Comparison of ENCODE assay signal across 8 cellular contexts in the genomic region with DNA sequence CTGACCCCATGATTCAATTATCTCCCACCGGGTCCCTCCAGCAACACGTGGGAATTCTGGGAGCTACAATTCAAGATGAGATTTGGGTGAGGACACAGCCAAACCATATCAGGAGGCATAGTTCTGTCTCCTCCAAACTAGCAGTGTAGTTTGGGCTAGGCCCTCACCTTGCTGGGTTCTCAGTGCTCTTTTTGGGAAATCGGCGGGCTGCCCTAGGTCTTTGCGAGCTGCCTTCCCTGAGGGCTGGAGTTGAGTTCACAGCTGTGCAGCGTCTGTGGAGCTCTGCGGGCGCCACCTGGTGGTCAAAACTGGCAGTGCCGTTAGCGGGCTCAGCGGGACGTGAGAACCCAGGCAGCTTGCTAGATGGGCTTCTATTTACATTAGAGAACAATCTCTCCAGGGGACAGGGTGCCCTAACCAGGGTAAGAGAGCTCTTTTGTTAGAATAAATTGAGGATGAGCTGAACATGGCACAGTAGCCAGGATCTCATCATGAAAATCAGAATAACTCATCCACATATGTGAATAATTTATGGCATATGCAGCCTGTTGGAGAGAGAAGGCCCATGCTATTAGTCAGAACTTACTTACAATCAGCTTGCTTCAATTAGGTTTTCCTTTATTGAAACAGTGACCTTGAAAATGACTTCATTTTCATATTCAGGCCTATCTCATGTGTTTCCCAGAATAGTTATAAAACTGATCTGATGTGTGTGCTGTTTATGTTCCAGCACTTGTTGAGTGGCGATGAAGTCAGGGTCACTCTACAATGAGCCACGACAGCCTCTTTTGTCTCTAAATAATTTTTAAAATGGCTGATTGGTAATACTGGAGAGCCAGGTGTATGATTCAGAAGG. TPM values are rescaled to one million over a fixed set of nuclear protein-coding genes. Genes with fewer than 3 reads are reported as not detected.
DNase-seq lines count a peak whose midpoint lies in the region; TF ChIP-seq lines count a peak whose summit lies in the region.

No MANE protein-coding gene starts in this region.

- H4K20me1 ChIP-seq in H9 (ENCODE audit: control insufficient read depth, insufficient read depth, insufficient read length): peaks cover 3% of the 10 kb centered on the region

- no peak overlapping the region for H2BK15ac ChIP-seq in H9 (ENCODE audit: low read depth, low read length)

- H3K4me1 Mint-ChIP-seq in H9: peaks cover 3 to 6% of the 10 kb centered on the region in 2 experiments
- H3K4me1 Mint-ChIP-seq in activated T-helper 2 cell treated with anti-CD3 and anti-CD28 coated beads, Interferon-gamma antibody, Interleukin-2, Interleukin-4, amounts not matched to agents 10 μg/mL and 5 μg/mL and 100 μg/mL, durations not matched to agents 14 hours and 24 hours and 36 hours (ENCODE audit: low read depth): peaks cover 11% of the 10 kb centered on the region
- peaks cover 7% of the 10 kb centered on the region for H3K4me1 Mint-ChIP-seq in osteocyte (ENCODE audit: unreplicated experiment)

- H2BK20ac ChIP-seq in H9 (ENCODE audit: low read depth, low read length, poor library complexity, severe bottlenecking): no peak overlapping the region

- no peak overlapping the region for H2AK5ac ChIP-seq in H9 (ENCODE audit: insufficient read length, low read length)

- no peak overlapping the region for H2AFZ ChIP-seq in H9 (ENCODE audit: low read length)

- no peak for TF ChIP-seq POLR2A in thyroid gland (IDR thresholded peaks at IDR 0.05)

- peak; percentile 61 for DNase-seq in GM04504 (ENCODE audit: low read depth)
- peak; percentile 92 for DNase-seq in H9
- peak; percentile 33 for DNase-seq in LNCaP clone FGC (ENCODE audit: low read depth)
- DNase-seq in RWPE1 (ENCODE audit: low spot score): peak; percentile 86
- DNase-seq in activated T-helper 2 cell treated with anti-CD3 and anti-CD28 coated beads, Interferon-gamma antibody, Interleukin-2, Interleukin-4, amounts not matched to agents 10 μg/mL and 5 μg/mL and 100 μg/mL, durations not matched to agents 14 hours and 24 hours and 36 hours (ENCODE audit: low spot score): peak; percentile 75
- peak; percentile 64 for DNase-seq in foreskin melanocyte
- peak; percentile 95 for DNase-seq in osteocyte (ENCODE audit: extremely low spot score, unreplicated experiment)
- DNase-seq in thyroid gland: peak; percentile 78 to 83

- no peak overlapping the region for H3K14ac ChIP-seq in H9 (ENCODE audit: insufficient read depth, low read length)

- no peak overlapping the region for H3T11ph ChIP-seq in H9 (ENCODE audit: low read length)

- H3K4me1 ChIP-seq in H9 (ENCODE audit: insufficient read depth, low read length): no peaks in the 10 kb centered on the region
- H3K4me1 ChIP-seq in thyroid gland: peaks cover 4% of the 10 kb centered on the region in 2 donors

- no peak overlapping the region for H3K4me2 ChIP-seq in H9 (ENCODE audit: insufficient read depth, insufficient read length, low read length)

- no peak overlapping the region for H3K4ac ChIP-seq in H9 (ENCODE audit: low read depth, low read length)

- H3K27ac Mint-ChIP-seq in H9 (no peak overlapping the region), osteocyte (ENCODE audit: unreplicated experiment) (no peak overlapping the region)
- H3K27ac Mint-ChIP-seq in activated T-helper 2 cell treated with anti-CD3 and anti-CD28 coated beads, Interferon-gamma antibody, Interleukin-2, Interleukin-4, amounts not matched to agents 10 μg/mL and 5 μg/mL and 100 μg/mL, durations not matched to agents 14 hours and 24 hours and 36 hours: no peak overlapping the region

- H2BK12ac ChIP-seq in H9 (ENCODE audit: insufficient read length, low read depth, low read length): no peak overlapping the region

- intact Hi-C loops in activated T-helper 2 cell treated with anti-CD3 and anti-CD28 coated beads, Interferon-gamma antibody, Interleukin-2, Interleukin-4, amounts not matched to agents 10 μg/mL and 5 μg/mL and 100 μg/mL, durations not matched to agents 14 hours and 24 hours and 36 hours (cut with micrococcal nuclease): loop anchor here (1.0 kb wide), 2 partner anchors 97 to 215 kb away; no protein-coding TSS in a partner anchor
- intact Hi-C loops in thyroid gland (cut with DNase I): no loop called here

- H3K36me3 ChIP-seq in thyroid gland: no peaks in the 10 kb centered on the region

- POLR2A ChIA-PET in RWPE1 (lab: Yijun Ruan, JAX; ENCODE audit: low non-redundant PET): no interaction called here

- no peak overlapping the region for H3K56ac ChIP-seq in H9 (ENCODE audit: insufficient read length, low read depth, low read length)

- H3K9ac ChIP-seq in H9 (ENCODE audit: extremely low read depth, insufficient read length, low read length): no peak overlapping the region

- H3K27ac ChIP-seq in H9 (ENCODE audit: insufficient read length, low read depth, low read length): no peak overlapping the region
- no peak overlapping the region for H3K27ac ChIP-seq in RWPE1
- no peak overlapping the region for H3K27ac ChIP-seq in thyroid gland

- CTCF ChIA-PET in RWPE1 (lab: Yijun Ruan, JAX): interaction anchor here (0.5 to 2.1 kb wide), 17 partner anchors 9 to 1650 kb away, joined by 3 to 20 read pairs (median 3); partner anchors contain the start of genes CETN1 and ENOSF1

- TF ChIP-seq CTCF in H9 (conservative IDR thresholded peaks at IDR 0.05) (peak; percentile 99), LNCaP clone FGC (IDR thresholded peaks at IDR 0.05; ENCODE audit: control insufficient read depth, extremely low read depth, insufficient read depth) (peak; percentile 93), RWPE1 (conservative IDR thresholded peaks at IDR 0.05; ENCODE audit: low read depth) (peak; percentile 97), osteocyte (IDR thresholded peaks at IDR 0.05) (peak; percentile 99), thyroid gland (IDR thresholded peaks at IDR 0.05) (peak; percentile 79 to 98 (median 91))

- no peak overlapping the region for H4K5ac ChIP-seq in H9 (ENCODE audit: insufficient read length, low read depth, low read length)

- H3K27me3 Mint-ChIP-seq in H9 (ENCODE audit: low read depth): peaks cover 92% of the 10 kb centered on the region
- H3K27me3 Mint-ChIP-seq in activated T-helper 2 cell treated with anti-CD3 and anti-CD28 coated beads, Interferon-gamma antibody, Interleukin-2, Interleukin-4, amounts not matched to agents 10 μg/mL and 5 μg/mL and 100 μg/mL, durations not matched to agents 14 hours and 24 hours and 36 hours (ENCODE audit: low read depth): peaks cover 22% of the 10 kb centered on the region
- H3K27me3 Mint-ChIP-seq in osteocyte (ENCODE audit: unreplicated experiment): peaks cover 4% of the 10 kb centered on the region

- H4K91ac ChIP-seq in H9 (ENCODE audit: insufficient read length, low read depth, low read length): no peak overlapping the region

- H3K4me3 ChIP-seq in LNCaP clone FGC (ENCODE audit: low read depth, low read length): no peak overlapping the region
- no peak overlapping the region for H3K4me3 ChIP-seq in thyroid gland (replicated peaks in 1 of 3)

- WGBS in H9 (ENCODE audit: extremely low coverage, insufficient read length, low lambda C conversion rate): no CpG with 5 or more reads among the region's 14 CpGs
- WGBS in thyroid gland, 2 donors: 20 to 53% methylated on average over 5 to 14 of the region's 14 CpGs

- no peak overlapping the region for H3K18ac ChIP-seq in H9 (ENCODE audit: insufficient read length, low read depth, low read length)

- H3K79me1 ChIP-seq in H9 (ENCODE audit: insufficient read depth, low read depth, low read length, poor library complexity, severe bottlenecking): no peaks in the 10 kb centered on the region

- no peak overlapping the region for H2BK5ac ChIP-seq in H9 (ENCODE audit: insufficient read length, low read length)

- no peak overlapping the region for H4K8ac ChIP-seq in H9 (replicated peaks; ENCODE audit: insufficient read length, low read depth, low read length)

- no peak overlapping the region for H3K23ac ChIP-seq in H9 (ENCODE audit: insufficient read length, low read depth, low read length)

- H3K36me3 Mint-ChIP-seq in H9 (ENCODE audit: insufficient read depth in 1 of 3, low read depth in 3 of 3): no peaks in the 10 kb centered on the region
- H3K36me3 Mint-ChIP-seq in activated T-helper 2 cell treated with anti-CD3 and anti-CD28 coated beads, Interferon-gamma antibody, Interleukin-2, Interleukin-4, amounts not matched to agents 10 μg/mL and 5 μg/mL and 100 μg/mL, durations not matched to agents 14 hours and 24 hours and 36 hours (ENCODE audit: low read depth): no peaks in the 10 kb centered on the region
- no peaks in the 10 kb centered on the region for H3K36me3 Mint-ChIP-seq in osteocyte (ENCODE audit: unreplicated experiment)

- no peaks in the 10 kb centered on the region for H3K23me2 ChIP-seq in H9 (ENCODE audit: insufficient read length, low read depth, low read length, poor library complexity, severe bottlenecking)

- H3K9me3 ChIP-seq in H9 (ENCODE audit: control insufficient read depth, low read depth, low read length) (no peaks in the 10 kb centered on the region), thyroid gland (no peaks in the 10 kb centered on the region)

- no peak overlapping the region for H2BK120ac ChIP-seq in H9 (ENCODE audit: low read depth, low read length, poor library complexity, severe bottlenecking)

- H3K79me2 ChIP-seq in H9 (ENCODE audit: insufficient read depth, low read length): no peaks in the 10 kb centered on the region

- peaks cover 30% of the 10 kb centered on the region for H3K27me3 ChIP-seq in H9 (ENCODE audit: insufficient read depth, low read length)
- H3K27me3 ChIP-seq in thyroid gland: no peaks in the 10 kb centered on the region

- H3K4me3 Mint-ChIP-seq in H9 (no peak overlapping the region), osteocyte (ENCODE audit: unreplicated experiment) (no peak overlapping the region)
- H3K4me3 Mint-ChIP-seq in activated T-helper 2 cell treated with anti-CD3 and anti-CD28 coated beads, Interferon-gamma antibody, Interleukin-2, Interleukin-4, amounts not matched to agents 10 μg/mL and 5 μg/mL and 100 μg/mL, durations not matched to agents 14 hours and 24 hours and 36 hours (ENCODE audit: low read depth): no peak overlapping the region

- no peaks in the 10 kb centered on the region; a peak in 1 of 5 replicates for H3K9me3 Mint-ChIP-seq in H9
- no peaks in the 10 kb centered on the region for H3K9me3 Mint-ChIP-seq in activated T-helper 2 cell treated with anti-CD3 and anti-CD28 coated beads, Interferon-gamma antibody, Interleukin-2, Interleukin-4, amounts not matched to agents 10 μg/mL and 5 μg/mL and 100 μg/mL, durations not matched to agents 14 hours and 24 hours and 36 hours
- H3K9me3 Mint-ChIP-seq in osteocyte (ENCODE audit: unreplicated experiment): no peaks in the 10 kb centered on the region

RNA-seq across cellular contexts. Expression of gene YES1, which starts 27.4 kb away (rescaled TPM):
- total RNA-seq in H9 (2021) (86.9 and 89.2 TPM in 2 replicates), osteocyte (37.6 and 44.8 TPM in 2 replicates), thyroid gland (100 to 1,000 TPM in 1 of 4 donors, 10 to 100 TPM in 3; 68.1 to 107 (median 80.3) TPM)
- 18.4 and 18.5 TPM in 2 replicates for total RNA-seq in activated T-helper 2 cell treated with anti-CD3 and anti-CD28 coated beads, Interferon-gamma antibody, Interleukin-2, Interleukin-4, amounts not matched to agents 10 μg/mL and 5 μg/mL and 100 μg/mL, durations not matched to agents 14 hours and 24 hours and 36 hours

Comparison
In these comparisons a context has a peak if more than half of its experiments do, and no peak if none do; other contexts are left out.
1. DNase-seq: peak in every context shown above with its lines; median percentile 95 in osteocyte; 92 in H9; 86 in RWPE1; 80 in thyroid gland; 75 in activated T-helper 2 cell treated with anti-CD3 and anti-CD28 coated beads, Interferon-gamma antibody, Interleukin-2, Interleukin-4, amounts not matched to agents 10 μg/mL and 5 μg/mL and 100 μg/mL, durations not matched to agents 14 hours and 24 hours and 36 hours; 64 in foreskin melanocyte; 61 in GM04504; 33 in LNCaP clone FGC.